In genomic region chr17:80046709-80047108, GRCh38 we compare ENCODE assay signal across 1 cellular context. TPM values are rescaled to one million over a fixed set of nuclear protein-coding genes. Genes with fewer than 3 reads are reported as not detected.
"Had no signal": no experiment of that assay in that cellular context is flagged by ENCODE, and none has a peak within 500 bp of the region (broad histone marks: within the 10 kb centered on the region; RNA-seq: fewer than 3 reads in every experiment).

No MANE protein-coding gene starts in this region.

RNA-seq across cellular contexts. Expression of gene CCDC40, which starts 10.3 kb away (rescaled TPM):
- total RNA-seq: activated T-helper 2 cell treated with anti-CD3 and anti-CD28 coated beads, Interferon-gamma antibody, Interleukin-2, Interleukin-4, amounts not matched to agents 10 μg/mL and 5 μg/mL and 100 μg/mL, durations not matched to agents 14 hours and 24 hours and 36 hours had no signal
